Comparison of ENCODE assay signal across 28 cellular contexts in the genomic region with DNA sequence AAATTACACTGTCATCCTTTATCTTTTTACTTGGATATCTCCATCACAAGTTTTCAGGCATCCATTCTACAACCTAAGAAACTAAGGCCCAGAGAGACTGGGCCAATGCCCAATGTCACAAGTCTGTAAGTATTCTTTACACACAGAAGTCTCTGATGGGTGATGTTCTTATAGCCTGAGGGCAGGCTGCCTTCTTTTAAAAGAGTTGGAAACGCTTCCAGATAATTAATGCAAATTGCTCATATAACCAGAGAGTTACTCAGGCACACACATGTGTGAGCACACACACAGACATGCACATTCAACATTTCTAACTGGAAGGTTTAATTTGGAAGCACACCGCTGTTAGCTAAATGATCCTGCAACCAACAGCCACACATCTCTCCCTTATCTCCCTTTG.
"Had no signal": no experiment of that assay in that cellular context is flagged by ENCODE, and none has a peak within 500 bp of the region (broad histone marks: within the 10 kb centered on the region; RNA-seq: fewer than 3 reads in every experiment).

No MANE protein-coding gene starts in this region.

- DNase-seq: activated CD4-positive, alpha-beta memory T cell treated with anti-CD3 and anti-CD28 coated beads, Interleukin-2, amount 10 ng/mL, durations not matched to agents 7 days and 5 days; activated CD4-positive, alpha-beta T cell treated with anti-CD3 and anti-CD28 coated beads for 1 hour; activated CD4-positive, alpha-beta T cell treated with anti-CD3 and anti-CD28 coated beads, Interleukin-2, amount 10 ng/mL, durations not matched to agents 7 days and 5 days; activated CD8-positive, alpha-beta memory T cell treated with anti-CD3 and anti-CD28 coated beads, Interleukin-2, amount 50 U/mL, for 48 hours; activated gamma-delta T cell treated with Interleukin-2 at 50 U/mL for 16 hours; activated naive CD8-positive, alpha-beta T cell treated with anti-CD3 and anti-CD28 coated beads, Interleukin-2, amount 50 U/mL, for 24 hours; activated T-cell treated with anti-CD3 and anti-CD28 coated beads, Interleukin-2, amount 50 U/mL, for 4 hours; endodermal cell; gastrocnemius medialis; glutamatergic neuron; naive thymus-derived CD8-positive, alpha-beta T cell; nucleus accumbens; right cardiac atrium; spleen; stimulated activated naive CD4-positive, alpha-beta T cell; T-helper 2 cell; tibial artery; upper lobe of right lung had no signal

- H3K4me1 ChIP-seq: esophagus muscularis mucosa, gastrocnemius medialis, parathyroid adenoma, spleen, suprapubic skin, tibial artery, upper lobe of right lung had no signal

- H3K4me3 Mint-ChIP-seq: activated CD4-positive, alpha-beta memory T cell treated with anti-CD3 and anti-CD28 coated beads, Interleukin-2, amount 10 ng/mL, durations not matched to agents 7 days and 5 days; activated CD4-positive, alpha-beta T cell treated with anti-CD3 and anti-CD28 coated beads, Interleukin-2, amount 10 ng/mL, durations not matched to agents 7 days and 5 days; activated naive CD4-positive, alpha-beta T cell treated with anti-CD3 and anti-CD28 coated beads, Interleukin-2, amount 50 U/mL, for 24 hours; activated naive CD8-positive, alpha-beta T cell treated with anti-CD3 and anti-CD28 coated beads, Interleukin-2, amount 50 U/mL, for 24 hours; activated T-cell treated with anti-CD3 and anti-CD28 coated beads, Interleukin-2, amount 50 U/mL, for 4 hours; activated T-helper 17 cell treated with anti-CD3 and anti-CD28 coated beads, Interleukin-2, amount 50 U/mL, for 72 hours; central memory CD8-positive, alpha-beta T cell; dendritic cell treated with granulocyte-macrophage colony-stimulating factor and Interleukin-4, amounts not matched to agents 40 ng/mL and 50 ng/mL, for 4 days; endodermal cell; memory B cell; naive thymus-derived CD8-positive, alpha-beta T cell; neural crest cell had no signal

- H3K79me2 ChIP-seq: parathyroid adenoma had no signal

- H3K36me3 ChIP-seq: esophagus muscularis mucosa, gastrocnemius medialis, spleen, suprapubic skin, tibial artery, upper lobe of right lung had no signal

- H3K27ac Mint-ChIP-seq: activated CD4-positive, alpha-beta memory T cell treated with anti-CD3 and anti-CD28 coated beads, Interleukin-2, amount 10 ng/mL, durations not matched to agents 7 days and 5 days; activated CD4-positive, alpha-beta T cell treated with anti-CD3 and anti-CD28 coated beads, Interleukin-2, amount 10 ng/mL, durations not matched to agents 7 days and 5 days; activated naive CD4-positive, alpha-beta T cell treated with anti-CD3 and anti-CD28 coated beads, Interleukin-2, amount 50 U/mL, for 24 hours; activated naive CD8-positive, alpha-beta T cell treated with anti-CD3 and anti-CD28 coated beads, Interleukin-2, amount 50 U/mL, for 24 hours; activated T-helper 17 cell treated with anti-CD3 and anti-CD28 coated beads, Interleukin-2, amount 50 U/mL, for 72 hours; dendritic cell treated with granulocyte-macrophage colony-stimulating factor and Interleukin-4, amounts not matched to agents 40 ng/mL and 50 ng/mL, for 4 days; endodermal cell; memory B cell; naive thymus-derived CD8-positive, alpha-beta T cell had no signal

- H3K27ac ChIP-seq: esophagus muscularis mucosa, gastrocnemius medialis, parathyroid adenoma, spleen, suprapubic skin, tibial artery, upper lobe of right lung had no signal

- ATAC-seq: activated naive CD8-positive, alpha-beta T cell treated with anti-CD3 and anti-CD28 coated beads, Interleukin-2, amount 50 U/mL, for 24 hours; activated T-cell treated with anti-CD3 and anti-CD28 coated beads, Interleukin-2, amount 50 U/mL, for 4 hours; activated T-helper 17 cell treated with anti-CD3 and anti-CD28 coated beads, Interleukin-2, amount 50 U/mL, for 72 hours; gastrocnemius medialis; naive thymus-derived CD8-positive, alpha-beta T cell; right cardiac atrium; upper lobe of right lung had no signal

- H3K36me3 Mint-ChIP-seq: activated naive CD4-positive, alpha-beta T cell treated with anti-CD3 and anti-CD28 coated beads, Interleukin-2, amount 50 U/mL, for 24 hours; memory B cell; naive thymus-derived CD8-positive, alpha-beta T cell had no signal

- H3K9me3 ChIP-seq: esophagus muscularis mucosa, gastrocnemius medialis, spleen, suprapubic skin, tibial artery, upper lobe of right lung had no signal

- H3K9ac ChIP-seq: parathyroid adenoma had no signal

- H3K27me3 ChIP-seq: esophagus muscularis mucosa, gastrocnemius medialis, spleen, suprapubic skin, tibial artery, upper lobe of right lung had no signal

- H3K27me3 Mint-ChIP-seq: dendritic cell treated with granulocyte-macrophage colony-stimulating factor and Interleukin-4, amounts not matched to agents 40 ng/mL and 50 ng/mL, for 4 days had no signal

- H3K4me3 ChIP-seq: esophagus muscularis mucosa, gastrocnemius medialis, spleen, suprapubic skin, tibial artery, upper lobe of right lung had no signal

- H3K9me3 Mint-ChIP-seq: activated CD4-positive, alpha-beta memory T cell treated with anti-CD3 and anti-CD28 coated beads, Interleukin-2, amount 10 ng/mL, durations not matched to agents 7 days and 5 days; activated CD4-positive, alpha-beta T cell treated with anti-CD3 and anti-CD28 coated beads, Interleukin-2, amount 10 ng/mL, durations not matched to agents 7 days and 5 days; activated naive CD4-positive, alpha-beta T cell treated with anti-CD3 and anti-CD28 coated beads, Interleukin-2, amount 50 U/mL, for 24 hours; activated naive CD8-positive, alpha-beta T cell treated with anti-CD3 and anti-CD28 coated beads, Interleukin-2, amount 50 U/mL, for 24 hours; activated T-cell treated with anti-CD3 and anti-CD28 coated beads, Interleukin-2, amount 50 U/mL, for 4 hours; activated T-helper 17 cell treated with anti-CD3 and anti-CD28 coated beads, Interleukin-2, amount 50 U/mL, for 72 hours; central memory CD8-positive, alpha-beta T cell; dendritic cell treated with granulocyte-macrophage colony-stimulating factor and Interleukin-4, amounts not matched to agents 40 ng/mL and 50 ng/mL, for 4 days; endodermal cell; memory B cell; naive thymus-derived CD8-positive, alpha-beta T cell had no signal

- H2AFZ ChIP-seq: parathyroid adenoma had no signal

- FAIRE-seq: bronchial epithelial cell had no signal

- H3K4me1 Mint-ChIP-seq: activated CD4-positive, alpha-beta T cell treated with anti-CD3 and anti-CD28 coated beads, Interleukin-2, amount 10 ng/mL, durations not matched to agents 7 days and 5 days; activated naive CD4-positive, alpha-beta T cell treated with anti-CD3 and anti-CD28 coated beads, Interleukin-2, amount 50 U/mL, for 24 hours; central memory CD8-positive, alpha-beta T cell; memory B cell; naive thymus-derived CD8-positive, alpha-beta T cell had no signal
